In genomic region chr5:140549237-140550144, GRCh38 we compare ENCODE assay signal across 8 cellular contexts. TPM values are rescaled to one million over a fixed set of nuclear protein-coding genes. Genes with fewer than 3 reads are reported as not detected.
DNase-seq lines count a peak whose midpoint lies in the region; ATAC-seq and TF ChIP-seq lines count a peak whose summit lies in the region.

No MANE protein-coding gene starts in this region.

- no peaks in the 10 kb centered on the region for H3K9me3 ChIP-seq in CD8-positive, alpha-beta memory T cell (ENCODE audit: low read length)
- no peaks in the 10 kb centered on the region for H3K9me3 ChIP-seq in lower lobe of right lung

- intact Hi-C loops in MCF 10A (cut with micrococcal nuclease) (loop anchor here (5.0 to 10.0 kb wide), 2 partner anchors 147 to 305 kb away; partner anchors contain the start of gene ANKHD1), lower lobe of right lung (cut with DNase I) (no loop called here)

- no peaks in the 10 kb centered on the region for H3K9me3 Mint-ChIP-seq in CD8-positive, alpha-beta memory T cell
- H3K9me3 Mint-ChIP-seq in MCF 10A (ENCODE audit: unreplicated experiment), result no peaks in the 10 kb centered on the region

- ATAC-seq in lower lobe of right lung (peak in 1 of 2 donors; percentile 14), GM21576 (IDR thresholded peaks at IDR 0.05; ENCODE audit: unreplicated experiment) (no peak), GM21526 (IDR thresholded peaks at IDR 0.05; ENCODE audit: low FRiP score, unreplicated experiment) (no peak)

- H3K27ac Mint-ChIP-seq in CD8-positive, alpha-beta memory T cell, result peak overlapping the region; percentile 68 to 95 (median 94)
- peak overlapping the region; percentile 80 for H3K27ac Mint-ChIP-seq in MCF 10A (ENCODE audit: low read depth, unreplicated experiment)

- H3K4me1 ChIP-seq in CD8-positive, alpha-beta memory T cell (ENCODE audit: insufficient read depth, low read length), result peaks cover 38% of the 10 kb centered on the region
- peaks cover 45% of the 10 kb centered on the region for H3K4me1 ChIP-seq in lower lobe of right lung

- peaks cover 11% of the 10 kb centered on the region for H3K36me3 ChIP-seq in CD8-positive, alpha-beta memory T cell (ENCODE audit: insufficient read depth, low read length)
- peaks cover 46% of the 10 kb centered on the region for H3K36me3 ChIP-seq in lower lobe of right lung

- no peaks in the 10 kb centered on the region for H3K27me3 ChIP-seq in CD8-positive, alpha-beta memory T cell (ENCODE audit: insufficient read depth, low read length, poor library complexity, severe bottlenecking)
- H3K27me3 ChIP-seq in lower lobe of right lung (ENCODE audit: low read depth), result no peaks in the 10 kb centered on the region

- CTCF ChIA-PET in CD8-positive, alpha-beta memory T cell (lab: Charles Lee), result interaction anchor here (2.3 to 3.6 kb wide), 3 partner anchors 9 to 93 kb away, joined by 9 to 34 read pairs (median 10); partner anchors contain the start of gene SRA1
- CTCF ChIA-PET in MCF 10A (lab: Yijun Ruan, JAX), result interaction anchor here (0.6 to 3.3 kb wide), 10 partner anchors 12 to 392 kb away, joined by 3 to 42 read pairs (median 6); partner anchors contain the start of genes IK, NDUFA2 and TMCO6

- peaks cover 38 to 57% (median 51%) of the 10 kb centered on the region in 3 donors for H3K4me1 Mint-ChIP-seq in CD8-positive, alpha-beta memory T cell
- H3K4me1 Mint-ChIP-seq in MCF 10A (ENCODE audit: insufficient read depth, unreplicated experiment), result peaks cover 42% of the 10 kb centered on the region

- POLR2A ChIA-PET in CD8-positive, alpha-beta memory T cell (lab: Charles Lee), result interaction anchor here (1.3 to 3.1 kb wide), 4 partner anchors 8 to 97 kb away, joined by 3 to 29 read pairs (median 8); partner anchors contain the start of genes APBB3, NDUFA2, SLC35A4 and SRA1
- POLR2A ChIA-PET in MCF 10A (lab: Yijun Ruan, JAX), result interaction anchor here (0.6 to 6.1 kb wide), 10 partner anchors 11 to 1560 kb away, joined by 3 to 188 read pairs (median 4); partner anchors contain the start of genes APBB3, HARS1, HARS2 and IK

- H3K27ac ChIP-seq in CD8-positive, alpha-beta memory T cell (ENCODE audit: low read depth, low read length), result peak overlapping the region; percentile 19
- H3K27ac ChIP-seq in lower lobe of right lung, result peak overlapping the region; percentile 96

- H3K27me3 Mint-ChIP-seq in CD8-positive, alpha-beta memory T cell, result no peaks in the 10 kb centered on the region
- no peaks in the 10 kb centered on the region for H3K27me3 Mint-ChIP-seq in MCF 10A (ENCODE audit: insufficient read depth, unreplicated experiment)

- peak overlapping the region in 5 of 7 donors; percentile 52 to 80 (median 70) for H3K4me3 Mint-ChIP-seq in CD8-positive, alpha-beta memory T cell
- peak overlapping the region; percentile 77 for H3K4me3 Mint-ChIP-seq in MCF 10A (ENCODE audit: unreplicated experiment)

- peaks cover 0 to 57% (median 9%) of the 10 kb centered on the region in 3 donors for H3K36me3 Mint-ChIP-seq in CD8-positive, alpha-beta memory T cell
- H3K36me3 Mint-ChIP-seq in MCF 10A (ENCODE audit: insufficient read depth, unreplicated experiment), result peaks cover 81% of the 10 kb centered on the region

- TF ChIP-seq CTCF in MCF 10A (IDR thresholded peaks at IDR 0.05; ENCODE audit: unreplicated experiment) (no peak), lower lobe of right lung (IDR thresholded peaks at IDR 0.05) (no peak)

- no TSS peak for BruUV-seq in MCF 10A (replicated peaks; lab: Mats Ljungman, UMichigan)

- no peak overlapping the region for H3K4me3 ChIP-seq in CD8-positive, alpha-beta memory T cell (ENCODE audit: low read length)
- H3K4me3 ChIP-seq in lower lobe of right lung, result no peak overlapping the region

- DNase-seq in CD8-positive, alpha-beta memory T cell, result no peak
- peak; percentile 49 for DNase-seq in NAMALWA (ENCODE audit: low spot score)
- peak; percentile 35 for DNase-seq in MCF 10A (ENCODE audit: unreplicated experiment)
- no peak for DNase-seq in lower lobe of right lung
- DNase-seq in ureter (ENCODE audit: low spot score), result peak; percentile 79
- DNase-seq in NCI-H2171 (lab: John Stamatoyannopoulos, UW), result no peak

RNA-seq across cellular contexts. Expression of gene EIF4EBP3, which starts 2.0 kb away (rescaled TPM):
- 10 to 100 TPM; 11.1 to 11.9 TPM for total RNA-seq in CD8-positive, alpha-beta memory T cell
- polyA plus RNA-seq in CD8-positive, alpha-beta memory T cell, result 22.2 TPM
- total RNA-seq in MCF 10A (2022) (25.3 and 35.3 TPM in 2 replicates), lower lobe of right lung (19.3 TPM), ureter (25.9 TPM)

RNA-seq across cellular contexts. Expression of gene SRA1, which starts 7.8 kb away (rescaled TPM):
- 10 to 100 TPM; 59.6 to 60.7 TPM for total RNA-seq in CD8-positive, alpha-beta memory T cell
- 36.1 TPM for polyA plus RNA-seq in CD8-positive, alpha-beta memory T cell
- total RNA-seq in MCF 10A (2022) (105 and 107 TPM in 2 replicates), lower lobe of right lung (21.4 TPM), ureter (37.8 TPM)

RNA-seq across cellular contexts. Expression of gene APBB3, which starts 14.9 kb away (rescaled TPM):
- total RNA-seq in CD8-positive, alpha-beta memory T cell, result 10 to 100 TPM; 14.1 to 17.0 TPM
- polyA plus RNA-seq in CD8-positive, alpha-beta memory T cell, result 3.5 TPM
- 22.7 and 28.1 TPM in 2 replicates for total RNA-seq in MCF 10A (2022)
- total RNA-seq in lower lobe of right lung, result 25.1 TPM
- 31.9 TPM for total RNA-seq in ureter

RNA-seq across cellular contexts. Expression of gene SLC35A4, which starts 15.1 kb away (rescaled TPM):
- total RNA-seq in CD8-positive, alpha-beta memory T cell, result 100 to 1,000 TPM; 120 to 126 TPM
- 105 TPM for polyA plus RNA-seq in CD8-positive, alpha-beta memory T cell
- total RNA-seq in MCF 10A (2022), result 84.0 and 119 TPM in 2 replicates
- total RNA-seq in lower lobe of right lung, result 71.8 TPM
- 71.8 TPM for total RNA-seq in ureter

Comparison
In these comparisons a context has a peak if more than half of its experiments do, and no peak if none do; other contexts are left out.
1. DNase-seq: peak in NAMALWA (single experiment), MCF 10A (single experiment) and ureter (single experiment); none in CD8-positive, alpha-beta memory T cell (0 of 5), lower lobe of right lung (single experiment) and NCI-H2171 (single experiment).